ENCODE assay signal across 23 cellular contexts in genomic region chr5:151274666-151275065, GRCh38. TPM values are rescaled to one million over a fixed set of nuclear protein-coding genes. Genes with fewer than 3 reads are reported as not detected.
DNase-seq lines count a peak whose midpoint lies in the region; ATAC-seq and TF ChIP-seq lines count a peak whose summit lies in the region.
"Had no signal": no experiment of that assay in that cellular context is flagged by ENCODE, and none has a peak within 500 bp of the region (broad histone marks: within the 10 kb centered on the region; RNA-seq: fewer than 3 reads in every experiment).

No MANE protein-coding gene starts in this region.

- H3K27me3 Mint-ChIP-seq in type B pancreatic cell: no peaks in the 10 kb centered on the region
- H3K27me3 Mint-ChIP-seq: IgD-negative memory B cell had no signal

- DNase-seq in DMS53 treated with DMSO at 0.1 percent for 48 hours (lab: John Stamatoyannopoulos, UW; ENCODE audit: unreplicated experiment) (peak; percentile 63), RWPE2 (ENCODE audit: low spot score) (no peak), left lung (no peak), type B pancreatic cell (ENCODE audit: extremely low spot score, unreplicated experiment) (no peak), HK-2 (ENCODE audit: unreplicated experiment) (no peak), NCI-H524 treated with DMSO at 0.1 percent for 48 hours (lab: John Stamatoyannopoulos, UW) (no peak), lower lobe of right lung (no peak)
- DNase-seq: CD8-positive, alpha-beta T cell; DMS79 treated with DMSO at 0.1 percent for 48 hours; Kasumi-1; MM.1S; NCI-H1105; NCI-H2081 treated with DMSO at 0.1 percent for 48 hours; NCI-H748 treated with DMSO at 0.1 percent for 48 hours; OCI-M1; RPMI8226; SIG-M5 had no signal

- H3K27ac Mint-ChIP-seq in type B pancreatic cell: peak overlapping the region; percentile 84
- H3K27ac Mint-ChIP-seq: CD8-positive, alpha-beta T cell; IgD-negative memory B cell had no signal

- H3K4me3 Mint-ChIP-seq in type B pancreatic cell: peak overlapping the region; percentile 10
- H3K4me3 Mint-ChIP-seq: CD8-positive, alpha-beta T cell; IgD-negative memory B cell had no signal

- H3K27ac ChIP-seq in RWPE2 (ENCODE audit: poor library complexity, severe bottlenecking): no peak overlapping the region
- H3K27ac ChIP-seq in left lung: no peak overlapping the region
- no peak overlapping the region for H3K27ac ChIP-seq in lower lobe of right lung
- H3K27ac ChIP-seq: A549, BLaER1 had no signal

- H3K36me3 ChIP-seq in RWPE2 (ENCODE audit: low read depth): peaks cover 12% of the 10 kb centered on the region
- peaks cover 0 to 4% of the 10 kb centered on the region in 2 donors for H3K36me3 ChIP-seq in left lung
- peaks cover 7% of the 10 kb centered on the region for H3K36me3 ChIP-seq in lower lobe of right lung

- no peaks in the 10 kb centered on the region for H3K27me3 ChIP-seq in RWPE2 (ENCODE audit: insufficient read depth, poor library complexity, severe bottlenecking)
- no peaks in the 10 kb centered on the region for H3K27me3 ChIP-seq in left lung
- no peaks in the 10 kb centered on the region for H3K27me3 ChIP-seq in lower lobe of right lung (ENCODE audit: low read depth)
- H3K27me3 ChIP-seq: BLaER1 had no signal

- peaks cover 5% of the 10 kb centered on the region for H3K9me3 Mint-ChIP-seq in type B pancreatic cell
- H3K9me3 Mint-ChIP-seq: CD8-positive, alpha-beta T cell; IgD-negative memory B cell had no signal

- no peaks in the 10 kb centered on the region for H3K4me1 Mint-ChIP-seq in type B pancreatic cell (ENCODE audit: unreplicated experiment)
- H3K4me1 Mint-ChIP-seq: IgD-negative memory B cell had no signal

- no peak for TF ChIP-seq CTCF in RWPE2 (IDR thresholded peaks at IDR 0.05; ENCODE audit: poor library complexity, severe bottlenecking)
- no peak for TF ChIP-seq CTCF in left lung (IDR thresholded peaks at IDR 0.05)
- TF ChIP-seq CTCF in type B pancreatic cell (conservative IDR thresholded peaks at IDR 0.05): no peak
- no peak for TF ChIP-seq CTCF in lower lobe of right lung (IDR thresholded peaks at IDR 0.05)

- no peaks in the 10 kb centered on the region for H3K4me1 ChIP-seq in RWPE2 (ENCODE audit: insufficient read depth, poor library complexity, severe bottlenecking)
- no peaks in the 10 kb centered on the region for H3K4me1 ChIP-seq in left lung
- no peaks in the 10 kb centered on the region for H3K4me1 ChIP-seq in lower lobe of right lung
- H3K4me1 ChIP-seq: A549, BLaER1 had no signal

- H3K9me3 ChIP-seq in RWPE2 (ENCODE audit: severe bottlenecking) (no peaks in the 10 kb centered on the region), left lung (no peaks in the 10 kb centered on the region), lower lobe of right lung (no peaks in the 10 kb centered on the region)
- H3K9me3 ChIP-seq: A549, BLaER1 had no signal

- intact Hi-C loops in left lung (cut with DNase I): no loop called here
- intact Hi-C loops in lower lobe of right lung (cut with DNase I): no loop called here

- H3K4me3 ChIP-seq in RWPE2 (ENCODE audit: severe bottlenecking): no peak overlapping the region
- no peak overlapping the region for H3K4me3 ChIP-seq in left lung
- no peak overlapping the region for H3K4me3 ChIP-seq in lower lobe of right lung
- H3K4me3 ChIP-seq: A549, BLaER1 had no signal

- no peaks in the 10 kb centered on the region for H3K36me3 Mint-ChIP-seq in type B pancreatic cell
- H3K36me3 Mint-ChIP-seq: CD8-positive, alpha-beta T cell; IgD-negative memory B cell had no signal

- ATAC-seq in RWPE2 (ENCODE audit: low read depth): 0 out of 3 replicates have a peak, but pooled peaks have one; percentile 27
- ATAC-seq in left lung: peak; percentile 72
- no peak for ATAC-seq in lower lobe of right lung
- ATAC-seq: A549; CD8-positive, alpha-beta T cell; SK-N-SH treated with all-trans-retinoic acid at 6 μM for 48 hours had no signal

RNA-seq across cellular contexts. Expression of gene GM2A, which starts 21.7 kb away (rescaled TPM):
- 10 to 100 TPM; 66.1 to 70.0 TPM for total RNA-seq in left lung
- 38.1 and 51.3 TPM in 2 replicates for total RNA-seq in type B pancreatic cell (ENCODE audit: low replicate concordance)
- 129 TPM for total RNA-seq in lower lobe of right lung

RNA-seq across cellular contexts. Expression of gene SLC36A3, which starts 28.9 kb away (rescaled TPM):
- total RNA-seq in left lung: not detected
- not detected in 2 replicates for total RNA-seq in type B pancreatic cell (ENCODE audit: low replicate concordance)
- not detected for total RNA-seq in lower lobe of right lung
- total RNA-seq: CD8-positive, alpha-beta T cell; H4; NCI-H460 had no signal

RNA-seq across cellular contexts. Expression of gene CCDC69, which starts 50.8 kb away (rescaled TPM):
- total RNA-seq in left lung (10 to 100 TPM; 34.6 to 66.4 TPM), type B pancreatic cell (ENCODE audit: low replicate concordance) (11.2 and 24.3 TPM in 2 replicates), lower lobe of right lung (79.0 TPM)

Comparison
In these comparisons a context has a peak if more than half of its experiments do, and no peak if none do; other contexts are left out.
1. ATAC-seq: peak in RWPE2 (single experiment) and left lung (single experiment); none in lower lobe of right lung (0 of 2).